Comparison of ENCODE assay signal across 9 cellular contexts in genomic region chr21:25568230-25568629, GRCh38.
DNase-seq lines count a peak whose midpoint lies in the region; ATAC-seq lines count a peak whose summit lies in the region.
"Had no signal": no experiment of that assay in that cellular context is flagged by ENCODE, and none has a peak within 500 bp of the region (broad histone marks: within the 10 kb centered on the region; RNA-seq: fewer than 3 reads in every experiment).

No MANE protein-coding gene starts in this region.

- no peak for ATAC-seq in HG02763 (IDR thresholded peaks at IDR 0.05; ENCODE audit: unreplicated experiment)
- ATAC-seq in HG03354 (IDR thresholded peaks at IDR 0.05; ENCODE audit: poor library complexity, severe bottlenecking, unreplicated experiment): no peak
- ATAC-seq: HCT116 had no signal

- DNase-seq in stimulated activated CD4-positive, alpha-beta T cell treated with anti-CD3 and anti-CD28 coated beads, Interleukin-2, amount 100 ng/mL, for 24 hours: peak; percentile 46 to 52
- DNase-seq in stimulated activated CD4-positive, alpha-beta T cell treated with anti-CD3 and anti-CD28 coated beads, Interleukin-4, amount 100 ng/mL, for 24 hours: no peak
- DNase-seq in amniotic epithelial cell (ENCODE audit: low read depth): peak; percentile 37
- peak; percentile 42 for DNase-seq in kidney tubule cell (ENCODE audit: low spot score)
- no peak for DNase-seq in cerebellar nuclear complex (lab: John Stamatoyannopoulos, UW)
- no peak for DNase-seq in NCI-H2107 (lab: John Stamatoyannopoulos, UW)

Comparison
In these comparisons a context has a peak if more than half of its experiments do, and no peak if none do; other contexts are left out.
1. DNase-seq: peak in stimulated activated CD4-positive, alpha-beta T cell treated with anti-CD3 and anti-CD28 coated beads, Interleukin-2, amount 100 ng/mL, for 24 hours (2 of 2), amniotic epithelial cell (single experiment) and kidney tubule cell (single experiment); none in stimulated activated CD4-positive, alpha-beta T cell treated with anti-CD3 and anti-CD28 coated beads, Interleukin-4, amount 100 ng/mL, for 24 hours (single experiment), cerebellar nuclear complex (0 of 2) and NCI-H2107 (single experiment).